In genomic region chr7:74029991-74030415, GRCh38 we compare ENCODE assay signal across 14 cellular contexts. TPM values are rescaled to one million over a fixed set of nuclear protein-coding genes. Genes with fewer than 3 reads are reported as not detected.
DNase-seq lines count a peak whose midpoint lies in the region; ATAC-seq and TF ChIP-seq lines count a peak whose summit lies in the region.
"Had no signal": no experiment of that assay in that cellular context is flagged by ENCODE, and none has a peak within 500 bp of the region (broad histone marks: within the 10 kb centered on the region; RNA-seq: fewer than 3 reads in every experiment).

No MANE protein-coding gene starts in this region.

- no peaks in the 10 kb centered on the region for H3K9me3 Mint-ChIP-seq in MCF 10A (ENCODE audit: unreplicated experiment)

- no peak for TF ChIP-seq EP300 in ovary (IDR thresholded peaks at IDR 0.05)

- ATAC-seq in GM18511 (IDR thresholded peaks at IDR 0.05; ENCODE audit: unreplicated experiment) = no peak
- ATAC-seq: activated CD4-positive, CD25-positive, alpha-beta regulatory T cell treated with anti-CD3 and anti-CD28 coated beads, Interleukin-2, amount 50 U/mL, for 24 hours; left colon had no signal

- H3K4me1 ChIP-seq in breast epithelium (peaks cover 0 to 25% of the 10 kb centered on the region in 2 donors), esophagus squamous epithelium (peaks cover 31 to 100% (median 76%) of the 10 kb centered on the region in 3 donors), ovary (ENCODE audit: insufficient read depth) (peaks cover 33% of the 10 kb centered on the region), urinary bladder (ENCODE audit: insufficient read depth) (no peaks in the 10 kb centered on the region)

- POLR2A ChIA-PET in MCF 10A (lab: Yijun Ruan, JAX) = no interaction called here

- in situ Hi-C loops in brain microvascular endothelial cell (cut with HindIII; ENCODE audit: low pct_ligation_motif_present, low sequenced_read_pairs) = no loop called here

- TF ChIP-seq CTCF in breast epithelium (IDR thresholded peaks at IDR 0.05) (no peak), MCF 10A (IDR thresholded peaks at IDR 0.05; ENCODE audit: unreplicated experiment) (no peak), esophagus squamous epithelium (IDR thresholded peaks at IDR 0.05) (no peak), ovary (IDR thresholded peaks at IDR 0.05) (no peak), brain microvascular endothelial cell (IDR thresholded peaks at IDR 0.05; ENCODE audit: low read depth, low read length, missing control alignments) (no peak)

- H3K4me1 Mint-ChIP-seq in MCF 10A (ENCODE audit: insufficient read depth, unreplicated experiment) = peaks cover 24% of the 10 kb centered on the region

- CTCF ChIA-PET in MCF 10A (lab: Yijun Ruan, JAX) = interaction anchor here (0.6 to 1.3 kb wide), 3 partner anchors 19 to 532 kb away, joined by 3 to 5 read pairs (median 4); no protein-coding TSS in a partner anchor

- H3K36me3 Mint-ChIP-seq in MCF 10A (ENCODE audit: insufficient read depth, unreplicated experiment) = no peaks in the 10 kb centered on the region

- H3K4me3 ChIP-seq in breast epithelium = peak overlapping the region; percentile 58 to 74 (median 65)
- H3K4me3 ChIP-seq in esophagus squamous epithelium = peak overlapping the region; percentile 30 to 70 (median 54)
- peak overlapping the region; percentile 57 for H3K4me3 ChIP-seq in ovary
- peak overlapping the region; percentile 61 for H3K4me3 ChIP-seq in urinary bladder (ENCODE audit: low read depth, low read length)
- H3K4me3 ChIP-seq in brain microvascular endothelial cell (ENCODE audit: low read depth, low read length) = no peak overlapping the region

- WGBS in esophagus squamous epithelium, 2 donors = 22 to 33% methylated on average over 4 to 7 of the region's 8 CpGs
- 32 to 42% (median 32%) methylated on average over 8 of the region's 8 CpGs for WGBS in ovary, 3 donors
- 29% methylated on average over 8 of the region's 8 CpGs for WGBS in urinary bladder

- no TSS peak for BruUV-seq in MCF 10A (replicated peaks; lab: Mats Ljungman, UMichigan)

- no peaks in the 10 kb centered on the region for H3K36me3 ChIP-seq in breast epithelium
- no peaks in the 10 kb centered on the region for H3K36me3 ChIP-seq in esophagus squamous epithelium
- no peaks in the 10 kb centered on the region for H3K36me3 ChIP-seq in ovary
- H3K36me3 ChIP-seq in urinary bladder (ENCODE audit: insufficient read depth) = no peaks in the 10 kb centered on the region
- H3K36me3 ChIP-seq in brain microvascular endothelial cell (replicated peaks) = no peaks in the 10 kb centered on the region

- peak overlapping the region in 1 of 2 donors; percentile 77 for H3K27ac ChIP-seq in breast epithelium
- H3K27ac ChIP-seq in esophagus squamous epithelium = peak overlapping the region; percentile 18 to 93 (median 86)
- H3K27ac ChIP-seq in ovary = peak overlapping the region in 1 of 2 donors; percentile 58
- H3K27ac ChIP-seq in urinary bladder (ENCODE audit: low read depth) = no peak overlapping the region
- no peak overlapping the region for H3K27ac ChIP-seq in brain microvascular endothelial cell
- H3K27ac ChIP-seq: KMS-11 had no signal

- no peaks in the 10 kb centered on the region for H3K9me3 ChIP-seq in breast epithelium
- H3K9me3 ChIP-seq in esophagus squamous epithelium = no peaks in the 10 kb centered on the region
- H3K9me3 ChIP-seq in ovary = no peaks in the 10 kb centered on the region

- peaks cover 33% of the 10 kb centered on the region for H3K27me3 Mint-ChIP-seq in MCF 10A (ENCODE audit: insufficient read depth, unreplicated experiment)

- TF ChIP-seq POLR2A in breast epithelium (IDR thresholded peaks at IDR 0.05) (no peak), esophagus squamous epithelium (IDR thresholded peaks at IDR 0.05) (no peak), ovary (IDR thresholded peaks at IDR 0.05) (no peak)

- intact Hi-C loops in breast epithelium (cut with DNase I; ENCODE audit: low total_unique reads) = no loop called here
- intact Hi-C loops in MCF 10A (cut with micrococcal nuclease) = no loop called here
- intact Hi-C loops in esophagus squamous epithelium (cut with DNase I) = loop anchor here (5.0 to 10.0 kb wide), 2 partner anchors 135 to 163 kb away; no protein-coding TSS in a partner anchor
- intact Hi-C loops in ovary (cut with DNase I) = loop anchor here (5.0 to 10.0 kb wide), 4 partner anchors 47 to 165 kb away; partner anchors contain the start of gene TMEM270 (in 1 of the 4)

- H3K27me3 ChIP-seq in breast epithelium (no peaks in the 10 kb centered on the region), esophagus squamous epithelium (peaks cover 0 to 61% (median 0%) of the 10 kb centered on the region in 4 donors), ovary (no peaks in the 10 kb centered on the region), brain microvascular endothelial cell (replicated peaks) (peaks cover 26% of the 10 kb centered on the region)

- no peak overlapping the region for H3K27ac Mint-ChIP-seq in MCF 10A (ENCODE audit: low read depth, unreplicated experiment)

- no peak overlapping the region for H3K4me3 Mint-ChIP-seq in MCF 10A (ENCODE audit: unreplicated experiment)

- DNase-seq in breast epithelium (ENCODE audit: low spot score in 2 of 2) = no peak
- no peak for DNase-seq in MCF 10A (ENCODE audit: unreplicated experiment)
- DNase-seq in esophagus squamous epithelium (lab: John Stamatoyannopoulos, UW) = no peak
- peak in 2 of 5 donors; percentile 46 to 48 for DNase-seq in ovary
- no peak for DNase-seq in brain microvascular endothelial cell
- no peak for DNase-seq in HT-29 (ENCODE audit: low spot score)
- DNase-seq: activated effector memory CD4-positive, alpha-beta T cell treated with anti-CD3 and anti-CD28 coated beads, Interleukin-2, amount 50 U/mL, for 16 hours; foreskin fibroblast; left colon; NCI-H446 treated with DMSO at 0.1 percent for 48 hours had no signal

RNA-seq across cellular contexts. Expression of gene ELN, which starts 2.0 kb away (rescaled TPM):
- total RNA-seq in breast epithelium (100 to 1,000 TPM in 1 of 3 donors, 10 to 100 TPM in 2; 25.9 to 134 (median 31.8) TPM), MCF 10A (2022) (not detected in 2 replicates), esophagus squamous epithelium (100 to 1,000 TPM in 1 of 4 donors, 10 to 100 TPM in 2, 1 to 10 TPM in 1; 8.9 to 182 (median 20.3) TPM), ovary (10 to 100 TPM; 17.6 to 51.5 (median 39.1) TPM), urinary bladder (483 TPM)
- polyA plus RNA-seq in ovary (10 to 100 TPM; 13.2 to 38.1 TPM), urinary bladder (191 TPM)
- 0.03 and 0.10 TPM in 2 replicates for total RNA-seq in HT-29 (2014; rRNA removed; shearing (Covaris generic))

RNA-seq across cellular contexts. Expression of gene LIMK1, which starts 53.6 kb away (rescaled TPM):
- total RNA-seq in breast epithelium (10 to 100 TPM; 18.0 to 18.6 (median 18.1) TPM), MCF 10A (2022) (21.4 and 23.4 TPM in 2 replicates), esophagus squamous epithelium (10 to 100 TPM in 3 of 4 donors, 1 to 10 TPM in 1; 8.0 to 13.2 (median 12.2) TPM), ovary (10 to 100 TPM in 6 of 7 donors, 1 to 10 TPM in 1; 8.2 to 38.7 (median 29.1) TPM), urinary bladder (11.2 TPM)
- polyA plus RNA-seq in ovary (10 to 100 TPM in 1 of 2 donors, 1 to 10 TPM in 1; 7.6 to 16.5 TPM), urinary bladder (14.7 TPM)
- total RNA-seq in HT-29 (2014; rRNA removed; shearing (Covaris generic)) = 27.4 and 37.8 TPM in 2 replicates

Comparison
In these comparisons a context has a peak if more than half of its experiments do, and no peak if none do; other contexts are left out.
1. H3K27ac ChIP-seq: peak in esophagus squamous epithelium (4 of 4); none in urinary bladder (single experiment) and brain microvascular endothelial cell (single experiment).
2. intact Hi-C loops: an anchor here in esophagus squamous epithelium (5.0 to 10.0 kb wide) and ovary (5.0 to 10.0 kb wide); none called in breast epithelium and MCF 10A.